Comparison of ENCODE assay signal across 8 cellular contexts in genomic region chr6:170459451-170459850, GRCh38.
DNase-seq lines count a peak whose midpoint lies in the region; ATAC-seq and TF ChIP-seq lines count a peak whose summit lies in the region.

No MANE protein-coding gene starts in this region.

- intact Hi-C loops in vagina (cut with DNase I), result no loop called here

- no peak for TF ChIP-seq CTCF in foreskin fibroblast (IDR thresholded peaks at IDR 0.05; ENCODE audit: low read depth, low read length)
- TF ChIP-seq CTCF in vagina (IDR thresholded peaks at IDR 0.05), result no peak

- no peaks in the 10 kb centered on the region for H3K27me3 ChIP-seq in vagina

- no peaks in the 10 kb centered on the region for H3K36me3 ChIP-seq in vagina

- ATAC-seq in HG02943 (IDR thresholded peaks at IDR 0.05; ENCODE audit: low read depth, unreplicated experiment) (peak; percentile 76), GM21576 (IDR thresholded peaks at IDR 0.05; ENCODE audit: unreplicated experiment) (no peak)

- no peaks in the 10 kb centered on the region for H3K4me1 ChIP-seq in vagina

- H3K4me3 ChIP-seq in foreskin fibroblast (ENCODE audit: low read depth in 1 of 2, low read length in 2 of 2) (peak overlapping the region; percentile 32 to 33), vagina (peak overlapping the region; percentile 15 to 33)

- peak; percentile 10 for DNase-seq in activated naive CD4-positive, alpha-beta T cell treated with Interleukin-2 at 50 U/mL for 16 hours
- no peak for DNase-seq in activated naive CD4-positive, alpha-beta T cell (lab: John Stamatoyannopoulos, UW)
- peak; percentile 10 for DNase-seq in SW480 (ENCODE audit: low spot score)
- DNase-seq in foreskin fibroblast, result peak in 1 of 2 donors; percentile 63
- DNase-seq in vagina (ENCODE audit: extremely low spot score in 2 of 2), result no peak
- no peak for DNase-seq in anterior cingulate cortex (lab: John Stamatoyannopoulos, UW)

- no peak for TF ChIP-seq POLR2A in vagina (IDR thresholded peaks at IDR 0.05)

- H3K27ac ChIP-seq in vagina, result no peak overlapping the region

- no peaks in the 10 kb centered on the region for H3K9me3 ChIP-seq in vagina

Comparison
In these comparisons a context has a peak if more than half of its experiments do, and no peak if none do; other contexts are left out.
1. DNase-seq: peak in activated naive CD4-positive, alpha-beta T cell treated with Interleukin-2 at 50 U/mL for 16 hours (single experiment) and SW480 (single experiment); none in activated naive CD4-positive, alpha-beta T cell (0 of 4), vagina (0 of 2) and anterior cingulate cortex (0 of 58).